ENCODE assay signal across 11 cellular contexts in genomic region chr1:23756676-23757075, GRCh38. TPM values are rescaled to one million over a fixed set of nuclear protein-coding genes. Genes with fewer than 3 reads are reported as not detected.
DNase-seq lines count a peak whose midpoint lies in the region; ATAC-seq and TF ChIP-seq lines count a peak whose summit lies in the region.
"Had no signal": no experiment of that assay in that cellular context is flagged by ENCODE, and none has a peak within 500 bp of the region (broad histone marks: within the 10 kb centered on the region; RNA-seq: fewer than 3 reads in every experiment).

No MANE protein-coding gene starts in this region.

- no peaks in the 10 kb centered on the region for H3K9me2 ChIP-seq in GM23248 (ENCODE audit: insufficient read depth)

- in situ Hi-C loops in GM23248 (cut with MboI) = no loop called here

- no peak overlapping the region for H3K9ac ChIP-seq in GM23248

- 91 to 97% methylated on average over 3 of the region's 3 CpGs for WGBS in GM23248 (ENCODE audit: low coverage in 1 of 2, low lambda C conversion rate in 2 of 2, missing lambda C conversion rate in 2 of 2), 2 experiments

- peak overlapping the region; percentile 16; the same call in 1 of the 2 replicates for H3K27ac ChIP-seq in GM23248
- H3K27ac ChIP-seq in dorsolateral prefrontal cortex = peak overlapping the region in 31 of 59 donors; percentile 1 to 91 (median 34)
- H3K27ac ChIP-seq: ovary, thyroid gland had no signal

- H3K4me1 ChIP-seq in GM23248 (ENCODE audit: insufficient read depth) (no peaks in the 10 kb centered on the region), mucosa of descending colon (ENCODE audit: low read depth) (no peaks in the 10 kb centered on the region)

- 0 out of 2 replicates have a peak, but pooled peaks cover 3% of the 10 kb centered on the region for H4K20me1 ChIP-seq in GM23248 (ENCODE audit: insufficient read depth)

- no peak overlapping the region for H3K4me3 ChIP-seq in GM23248
- H3K4me3 ChIP-seq in dorsolateral prefrontal cortex = no peak overlapping the region
- no peak overlapping the region for H3K4me3 ChIP-seq in mucosa of descending colon
- H3K4me3 ChIP-seq: ovary, thyroid gland had no signal

- H3K9me3 ChIP-seq in GM23248 (ENCODE audit: low read depth) = no peaks in the 10 kb centered on the region
- H3K9me3 ChIP-seq in mucosa of descending colon = no peaks in the 10 kb centered on the region
- H3K9me3 ChIP-seq: ovary, thyroid gland had no signal

- TF ChIP-seq CTCF in dorsolateral prefrontal cortex (IDR thresholded peaks at IDR 0.05 in 54 of 56, conservative IDR thresholded peaks at IDR 0.05 in 2 of 56; ENCODE audit: low read depth in 1 of 56, partially characterized antibody in 56 of 56) = no peak
- no peak for TF ChIP-seq CTCF in mucosa of descending colon (IDR thresholded peaks at IDR 0.05)

- peaks cover 80% of the 10 kb centered on the region for H3K79me2 ChIP-seq in GM23248 (ENCODE audit: insufficient read depth)

- no peaks in the 10 kb centered on the region for H3K27me3 ChIP-seq in GM23248 (replicated peaks; ENCODE audit: insufficient read depth)
- H3K27me3 ChIP-seq in dorsolateral prefrontal cortex = no peaks in the 10 kb centered on the region
- H3K27me3 ChIP-seq: ovary, thyroid gland had no signal

- H3K36me3 ChIP-seq in GM23248 (ENCODE audit: low read depth) = peaks cover 92% of the 10 kb centered on the region
- H3K36me3 ChIP-seq in mucosa of descending colon (ENCODE audit: low read depth) = peaks cover 40% of the 10 kb centered on the region
- H3K36me3 ChIP-seq: ovary had no signal

- DNase-seq in GM23248 (peak; percentile 76), RKO (ENCODE audit: low spot score) (peak; percentile 47), dorsolateral prefrontal cortex (no peak), mucosa of descending colon (no peak), HuH-7.5 (ENCODE audit: low spot score) (no peak)
- no peak for DNase-seq in activated CD4-positive, alpha-beta T cell treated with anti-CD3 and anti-CD28 coated beads for 4 hours
- DNase-seq in activated effector memory CD4-positive, alpha-beta T cell treated with Interleukin-2 at 50 U/mL for 16 hours = no peak
- DNase-seq: ovary, T-cell, thyroid gland had no signal

- no peak overlapping the region for H3K4me2 ChIP-seq in GM23248 (ENCODE audit: unreplicated experiment)

- peaks cover 4% of the 10 kb centered on the region; the same call in 1 of the 2 replicates for H3F3A ChIP-seq in GM23248 (ENCODE audit: insufficient read depth)

- intact Hi-C loops in dorsolateral prefrontal cortex (cut with DNase I) (no loop called here), mucosa of descending colon (cut with DNase I, micrococcal nuclease) (no loop called here)

- no peak overlapping the region for H2AFZ ChIP-seq in GM23248

- ATAC-seq in mucosa of descending colon (peak; percentile 38), GM19397 (IDR thresholded peaks at IDR 0.05; ENCODE audit: unreplicated experiment) (no peak)
- ATAC-seq: T-cell had no signal

RNA-seq across cellular contexts. Expression of gene ELOA, which starts 13.4 kb away (rescaled TPM):
- total RNA-seq in GM23248 (2014; rRNA removed; shearing (Covaris generic)) = 44.3 and 49.6 TPM in 2 replicates
- 46.4 and 50.1 TPM in 2 replicates for polyA plus RNA-seq in GM23248 (2016; fragmentation: Nextera tagmentation; extraction: Ambion mirVana)
- total RNA-seq in dorsolateral prefrontal cortex (10 to 100 TPM; 22.2 to 40.6 (median 28.2) TPM), mucosa of descending colon (10 to 100 TPM; 32.9 to 35.5 (median 35.1) TPM)

RNA-seq across cellular contexts. Expression of gene PITHD1, which starts 21.5 kb away (rescaled TPM):
- total RNA-seq in GM23248 (2014; rRNA removed; shearing (Covaris generic)) = 51.0 and 63.0 TPM in 2 replicates
- 38.4 and 39.4 TPM in 2 replicates for polyA plus RNA-seq in GM23248 (2016; fragmentation: Nextera tagmentation; extraction: Ambion mirVana)
- 100 to 1,000 TPM in 113 of 120 experiments, 10 to 100 TPM in 7; 72.3 to 213 (median 157) TPM for total RNA-seq in dorsolateral prefrontal cortex
- 10 to 100 TPM; 38.9 to 53.2 (median 39.6) TPM for total RNA-seq in mucosa of descending colon

RNA-seq across cellular contexts. Expression of gene LYPLA2, which starts 34.3 kb away (rescaled TPM):
- total RNA-seq in GM23248 (2014; rRNA removed; shearing (Covaris generic)) = 48.1 and 58.4 TPM in 2 replicates
- 46.3 and 48.2 TPM in 2 replicates for polyA plus RNA-seq in GM23248 (2016; fragmentation: Nextera tagmentation; extraction: Ambion mirVana)
- total RNA-seq in dorsolateral prefrontal cortex = 10 to 100 TPM; 18.6 to 38.2 (median 26.9) TPM
- total RNA-seq in mucosa of descending colon = 10 to 100 TPM; 49.9 to 89.0 (median 88.0) TPM

RNA-seq across cellular contexts. Expression of gene GALE, which starts 43.9 kb away (rescaled TPM):
- 16.2 and 20.9 TPM in 2 replicates for total RNA-seq in GM23248 (2014; rRNA removed; shearing (Covaris generic))
- polyA plus RNA-seq in GM23248 (2016; fragmentation: Nextera tagmentation; extraction: Ambion mirVana) = 20.5 and 23.5 TPM in 2 replicates
- total RNA-seq in dorsolateral prefrontal cortex = 10 to 100 TPM; 13.2 to 40.0 (median 24.0) TPM
- total RNA-seq in mucosa of descending colon = 100 to 1,000 TPM in 2 of 3 donors, 10 to 100 TPM in 1; 55.7 to 156 (median 127) TPM

Comparison
In these comparisons a context has a peak if more than half of its experiments do, and no peak if none do; other contexts are left out.
1. DNase-seq: peak in GM23248 (single experiment) and RKO (single experiment); none in dorsolateral prefrontal cortex (0 of 10), mucosa of descending colon (0 of 3), activated CD4-positive, alpha-beta T cell treated with anti-CD3 and anti-CD28 coated beads for 4 hours (0 of 2), activated effector memory CD4-positive, alpha-beta T cell treated with Interleukin-2 at 50 U/mL for 16 hours (single experiment) and HuH-7.5 (single experiment).